ENCODE assay signal across 1 cellular context in the genomic region with DNA sequence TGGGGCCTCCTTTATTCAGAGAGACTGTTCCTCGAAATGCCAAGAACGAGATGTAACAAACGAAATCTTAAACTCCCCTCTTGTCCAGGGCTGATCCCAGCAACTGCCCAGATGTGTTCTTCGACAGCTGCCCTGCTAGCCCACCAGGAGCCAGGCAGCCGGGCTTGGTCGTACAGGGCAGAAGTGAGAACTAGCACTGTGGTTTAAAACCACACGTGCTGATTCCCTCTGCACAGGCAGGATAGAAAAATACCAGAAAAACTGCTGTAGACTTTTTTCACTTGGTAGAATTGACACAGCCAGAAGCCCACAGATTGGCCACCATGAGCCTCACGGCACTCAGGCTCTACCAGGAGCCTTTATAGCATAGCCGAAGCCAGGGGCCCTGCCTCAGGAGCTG.
TF ChIP-seq lines count a peak whose summit lies in the region.

No MANE protein-coding gene starts in this region.

TF ChIP-seq in GM12878, 131 proteins besides CTCF, POLR2A, EP300 and RAD21:
- TF ChIP-seq SPI1 (IDR thresholded peaks at IDR 0.05; ENCODE audit: borderline replicate concordance, insufficient read depth, low read depth, low read length), result peak; percentile 17; the same call in 1 of the 2 replicates
- no peak for TF ChIP-seq TCF12 (IDR thresholded peaks at IDR 0.05; ENCODE audit: low read depth, low read length)
- TF ChIP-seq ZNF217 (IDR thresholded peaks at IDR 0.05), result no peak
- peak; percentile 19; the same call in 1 of the 2 replicates for TF ChIP-seq RUNX3 (IDR thresholded peaks at IDR 0.05; ENCODE audit: low read length)
